Comparison of ENCODE assay signal across 1 cellular context in genomic region chr6:30686908-30687658, GRCh38.
TF ChIP-seq lines count a peak whose summit lies in the region.

No MANE protein-coding gene starts in this region.

TF ChIP-seq in IMR-90, 13 proteins besides CTCF, POLR2A, EP300 and RAD21:
- TF ChIP-seq RCOR1 (IDR thresholded peaks at IDR 0.05; ENCODE audit: insufficient replicate concordance, low read length), result peak; percentile 88
- peak; percentile 45; the same call in 1 of the 2 replicates for TF ChIP-seq FOS (IDR thresholded peaks at IDR 0.05; ENCODE audit: low read depth, low read length)
- peak; percentile 95 for TF ChIP-seq MAZ (IDR thresholded peaks at IDR 0.05; ENCODE audit: borderline replicate concordance, low read depth, low read length)
- peak; percentile 71; the same call in 1 of the 2 replicates for TF ChIP-seq BHLHE40 (IDR thresholded peaks at IDR 0.05; ENCODE audit: low read depth, low read length)
- peak; percentile 83; the same call in 1 of the 2 replicates for TF ChIP-seq MXI1 (IDR thresholded peaks at IDR 0.05; ENCODE audit: borderline replicate concordance, low read depth, low read length)
- no peak for TF ChIP-seq CEBPB (IDR thresholded peaks at IDR 0.05; ENCODE audit: low read depth, low read length)
- TF ChIP-seq USF2 (IDR thresholded peaks at IDR 0.05; ENCODE audit: low read depth, low read length), result peak; percentile 69; the same call in 1 of the 2 replicates
- TF ChIP-seq ELK1 (IDR thresholded peaks at IDR 0.05; ENCODE audit: borderline replicate concordance, low read depth, low read length), result no peak
- TF ChIP-seq NFE2L2 (IDR thresholded peaks at IDR 0.05; ENCODE audit: low read depth, low read length), result no peak
TF ChIP-seq in IMR-90: peak in this region for 6.
